Comparison of ENCODE assay signal across 8 cellular contexts in the genomic region with DNA sequence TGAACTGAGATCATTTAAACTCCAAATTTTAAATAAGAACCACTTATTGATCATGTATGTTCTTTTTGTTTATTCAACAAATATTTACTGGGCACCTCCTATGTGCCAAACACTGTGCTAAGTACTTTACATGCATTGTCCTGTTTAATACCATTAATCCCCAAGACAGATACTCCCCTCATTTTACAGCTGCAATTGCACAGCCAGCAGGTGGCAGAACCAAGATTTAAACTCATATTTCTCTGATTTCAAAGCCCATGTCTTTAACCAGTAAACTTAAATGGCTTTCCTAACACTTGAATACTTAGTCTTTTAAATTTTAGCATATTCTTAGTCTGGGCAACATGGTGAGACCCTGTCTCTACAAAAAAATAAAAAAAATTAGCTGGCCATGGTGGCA. TPM values are rescaled to one million over a fixed set of nuclear protein-coding genes. Genes with fewer than 3 reads are reported as not detected.
DNase-seq lines count a peak whose midpoint lies in the region; ATAC-seq and TF ChIP-seq lines count a peak whose summit lies in the region.

No MANE protein-coding gene starts in this region.

- H3K27me3 Mint-ChIP-seq in neural crest cell (ENCODE audit: low read depth), result no peaks in the 10 kb centered on the region

- H3K9me3 Mint-ChIP-seq in neural crest cell, result no peaks in the 10 kb centered on the region

- H3K4me3 ChIP-seq in cardiac fibroblast (replicated peaks in 1 of 2; ENCODE audit: low read depth in 2 of 2, low read length in 2 of 2), result no peak overlapping the region

- H3K36me3 Mint-ChIP-seq in neural crest cell (ENCODE audit: low read depth), result peaks cover 3% of the 10 kb centered on the region

- peak; percentile 19 for DNase-seq in activated CD8-positive, alpha-beta memory T cell treated with anti-CD3 and anti-CD28 coated beads, Interleukin-2, amount 50 U/mL, for 4 hours
- no peak for DNase-seq in activated CD8-positive, alpha-beta memory T cell treated with anti-CD3 and anti-CD28 coated beads, Interleukin-2, amount 50 U/mL, for 48 hours
- DNase-seq in NCI-H524 (lab: John Stamatoyannopoulos, UW) (peak; percentile 11 to 22), cardiac fibroblast (ENCODE audit: low read depth in 2 of 2) (peak; percentile 28 to 44), neural crest cell (ENCODE audit: low read depth, low spot score) (no peak), LoVo (ENCODE audit: low spot score) (no peak)

- no peaks in the 10 kb centered on the region for H3K4me1 Mint-ChIP-seq in neural crest cell

- no peak overlapping the region for H3K4me3 Mint-ChIP-seq in neural crest cell

- TF ChIP-seq CTCF in cardiac fibroblast (IDR thresholded peaks at IDR 0.05; ENCODE audit: low read depth, low read length) (peak; percentile 49), neural crest cell (conservative IDR thresholded peaks at IDR 0.05) (peak; percentile 56)

- no peak for ATAC-seq in HG02678 (IDR thresholded peaks at IDR 0.05; ENCODE audit: unreplicated experiment)
- no peak for ATAC-seq in HG03565 (IDR thresholded peaks at IDR 0.05; ENCODE audit: unreplicated experiment)

- H3K27ac Mint-ChIP-seq in neural crest cell (ENCODE audit: unreplicated experiment), result no peak overlapping the region

RNA-seq across cellular contexts. Expression of gene KIAA1958, which starts 43.4 kb away (rescaled TPM):
- total RNA-seq in neural crest cell, result 44.7 and 46.7 TPM in 2 replicates

Comparison
In these comparisons a context has a peak if more than half of its experiments do, and no peak if none do; other contexts are left out.
1. DNase-seq: peak in activated CD8-positive, alpha-beta memory T cell treated with anti-CD3 and anti-CD28 coated beads, Interleukin-2, amount 50 U/mL, for 4 hours (single experiment), NCI-H524 (2 of 2) and cardiac fibroblast (2 of 2); none in activated CD8-positive, alpha-beta memory T cell treated with anti-CD3 and anti-CD28 coated beads, Interleukin-2, amount 50 U/mL, for 48 hours (single experiment), neural crest cell (single experiment) and LoVo (single experiment).